Comparison of ENCODE assay signal across 19 cellular contexts in genomic region chr20:62422636-62423325, GRCh38.
DNase-seq lines count a peak whose midpoint lies in the region; ATAC-seq lines count a peak whose summit lies in the region.
"Had no signal": no experiment of that assay in that cellular context is flagged by ENCODE, and none has a peak within 500 bp of the region (broad histone marks: within the 10 kb centered on the region; RNA-seq: fewer than 3 reads in every experiment).

No MANE protein-coding gene starts in this region.

- H3K27ac Mint-ChIP-seq in stimulated activated naive CD8-positive, alpha-beta T cell treated with anti-CD3 and anti-CD28 coated beads, Interleukin-15, amount 100 ng/mL, for 72 hours = peak overlapping the region in 1 of 2 donors; percentile 54
- H3K27ac Mint-ChIP-seq: activated CD4-positive, alpha-beta T cell treated with anti-CD3 and anti-CD28 coated beads, Interleukin-2, amount 10 ng/mL, durations not matched to agents 24 days and 14 days; activated naive CD8-positive, alpha-beta T cell treated with anti-CD3 and anti-CD28 coated beads for 36 hours; CD4-positive, alpha-beta T cell; memory B cell had no signal

- no peaks in the 10 kb centered on the region for H3K4me1 Mint-ChIP-seq in stimulated activated naive CD8-positive, alpha-beta T cell treated with anti-CD3 and anti-CD28 coated beads, Interleukin-15, amount 100 ng/mL, for 72 hours
- H3K4me1 Mint-ChIP-seq: activated CD4-positive, alpha-beta T cell treated with anti-CD3 and anti-CD28 coated beads, Interleukin-2, amount 10 ng/mL, durations not matched to agents 24 days and 14 days; activated naive CD8-positive, alpha-beta T cell treated with anti-CD3 and anti-CD28 coated beads for 36 hours; memory B cell had no signal

- no peaks in the 10 kb centered on the region for H3K9me3 Mint-ChIP-seq in stimulated activated naive CD8-positive, alpha-beta T cell treated with anti-CD3 and anti-CD28 coated beads, Interleukin-15, amount 100 ng/mL, for 72 hours
- H3K9me3 Mint-ChIP-seq: activated CD4-positive, alpha-beta T cell treated with anti-CD3 and anti-CD28 coated beads, Interleukin-2, amount 10 ng/mL, durations not matched to agents 24 days and 14 days; activated naive CD8-positive, alpha-beta T cell treated with anti-CD3 and anti-CD28 coated beads for 36 hours; CD4-positive, alpha-beta T cell; memory B cell had no signal

- ATAC-seq in stimulated activated naive CD8-positive, alpha-beta T cell treated with anti-CD3 and anti-CD28 coated beads, Interleukin-15, amount 100 ng/mL, for 72 hours = peak; percentile 29
- ATAC-seq in stimulated activated naive CD8-positive, alpha-beta T cell treated with anti-CD3 and anti-CD28 coated beads, Interleukin-15, Interleukin-2, amounts not matched to agents 100 U/mL and 50 U/mL, for 24 hours = no peak
- ATAC-seq: left lobe of liver, pancreas had no signal

- peaks cover 16% of the 10 kb centered on the region for H3K27me3 Mint-ChIP-seq in stimulated activated naive CD8-positive, alpha-beta T cell treated with anti-CD3 and anti-CD28 coated beads, Interleukin-15, amount 100 ng/mL, for 72 hours
- H3K27me3 Mint-ChIP-seq: activated CD4-positive, alpha-beta T cell treated with anti-CD3 and anti-CD28 coated beads, Interleukin-2, amount 10 ng/mL, durations not matched to agents 24 days and 14 days; activated naive CD8-positive, alpha-beta T cell treated with anti-CD3 and anti-CD28 coated beads for 36 hours; CD4-positive, alpha-beta T cell had no signal

- H3K4me3 Mint-ChIP-seq in stimulated activated naive CD8-positive, alpha-beta T cell treated with anti-CD3 and anti-CD28 coated beads, Interleukin-15, amount 100 ng/mL, for 72 hours = no peak overlapping the region
- H3K4me3 Mint-ChIP-seq: activated CD4-positive, alpha-beta T cell treated with anti-CD3 and anti-CD28 coated beads, Interleukin-2, amount 10 ng/mL, durations not matched to agents 24 days and 14 days; activated naive CD8-positive, alpha-beta T cell treated with anti-CD3 and anti-CD28 coated beads for 36 hours; CD4-positive, alpha-beta T cell; memory B cell had no signal

- DNase-seq in stimulated activated naive CD8-positive, alpha-beta T cell treated with anti-CD3 and anti-CD28 coated beads, Interleukin-15, amount 100 ng/mL, for 72 hours = no peak
- DNase-seq in stimulated activated naive CD8-positive, alpha-beta T cell treated with anti-CD3 and anti-CD28 coated beads, Interleukin-15, Interleukin-2, amounts not matched to agents 100 U/mL and 50 U/mL, for 24 hours = no peak
- DNase-seq: 8988T; activated CD4-positive, alpha-beta T cell treated with anti-CD3 and anti-CD28 coated beads, Interleukin-2, amount 10 ng/mL, durations not matched to agents 24 days and 14 days; activated effector memory CD4-positive, alpha-beta T cell treated with anti-CD3 and anti-CD28 coated beads, Interleukin-2, amount 50 U/mL, for 16 hours; activated naive CD8-positive, alpha-beta T cell treated with anti-CD3 and anti-CD28 coated beads for 36 hours; activated T-cell treated with anti-CD3 and anti-CD28 coated beads, Interleukin-2, amount 50 U/mL, for 1 hour; aorta; CD4-positive, alpha-beta T cell; effector CD4-positive, alpha-beta T cell; MV-4-11; NCI-H1436 treated with DMSO at 0.1 percent for 48 hours; NCI-H2107; pancreas; stimulated activated CD4-positive, alpha-beta T cell treated with anti-CD3 and anti-CD28 coated beads, Interleukin-1b, Interleukin-23, amount 100 ng/mL, for 48 hours; stimulated activated CD8-positive, alpha-beta memory T cell treated with anti-CD3 and anti-CD28 coated beads, Interleukin-4, amount 100 ng/mL, for 48 hours; transverse colon had no signal
